ENCODE assay signal across 8 cellular contexts in genomic region chr12:121579190-121579791, GRCh38. TPM values are rescaled to one million over a fixed set of nuclear protein-coding genes. Genes with fewer than 3 reads are reported as not detected.
DNase-seq lines count a peak whose midpoint lies in the region; ATAC-seq and TF ChIP-seq lines count a peak whose summit lies in the region.

No MANE protein-coding gene starts in this region.

- H3K36me3 ChIP-seq in HEK293 (ENCODE audit: control insufficient read depth in 2 of 2, insufficient read depth in 1 of 2, low read length in 2 of 2) (peaks cover 0 to 24% of the 10 kb centered on the region in 2 experiments; a peak in 1 of 3 replicates), ectodermal cell (ENCODE audit: control insufficient read depth, insufficient read depth, low read length) (peaks cover 10% of the 10 kb centered on the region), thyroid gland (no peaks in the 10 kb centered on the region)

- intact Hi-C loops in thyroid gland (cut with DNase I) = no loop called here

- TF ChIP-seq POLR2A in thyroid gland (IDR thresholded peaks at IDR 0.05) = no peak

- peaks cover 41% of the 10 kb centered on the region for H3K4me1 Mint-ChIP-seq in activated CD4-positive, alpha-beta T cell treated with anti-CD3 and anti-CD28 coated beads, Interleukin-2, amount 10 ng/mL, durations not matched to agents 7 days and 5 days

- H3K9me3 ChIP-seq in HEK293 (ENCODE audit: control insufficient read depth, insufficient read depth, low read depth, low read length) = no peaks in the 10 kb centered on the region
- no peaks in the 10 kb centered on the region for H3K9me3 ChIP-seq in ectodermal cell (ENCODE audit: control insufficient read depth, low read length)
- H3K9me3 ChIP-seq in thyroid gland = no peaks in the 10 kb centered on the region

- peak; percentile 36 for DNase-seq in AG20443 (ENCODE audit: low spot score)
- DNase-seq in activated CD4-positive, alpha-beta T cell treated with anti-CD3 and anti-CD28 coated beads, Interleukin-2, amount 10 ng/mL, durations not matched to agents 7 days and 5 days = peak; percentile 38
- DNase-seq in midbrain (lab: John Stamatoyannopoulos, UW) = peak; percentile 37
- peak; percentile 46 to 48 for DNase-seq in thyroid gland
- DNase-seq in GDM1 (lab: John Stamatoyannopoulos, UW) = no peak

- H3K27me3 ChIP-seq in ectodermal cell (ENCODE audit: control insufficient read depth, insufficient read depth, low read length, poor library complexity, severe bottlenecking) (no peaks in the 10 kb centered on the region), thyroid gland (no peaks in the 10 kb centered on the region)

- peaks cover 23% of the 10 kb centered on the region for H3K36me3 Mint-ChIP-seq in activated CD4-positive, alpha-beta T cell treated with anti-CD3 and anti-CD28 coated beads, Interleukin-2, amount 10 ng/mL, durations not matched to agents 7 days and 5 days (ENCODE audit: low read depth)

- peak overlapping the region; percentile 60 for H3K4me3 ChIP-seq in HEK293 (ENCODE audit: low read depth, low read length)
- peak overlapping the region; percentile 93 for H3K4me3 ChIP-seq in ectodermal cell (ENCODE audit: insufficient read depth, low read depth, low read length)
- H3K4me3 ChIP-seq in thyroid gland (replicated peaks in 1 of 3) = peak overlapping the region; percentile 11 to 52 (median 39)

- H3K4me1 ChIP-seq in HEK293 (ENCODE audit: control insufficient read depth, insufficient read depth, low read length) = peaks cover 12% of the 10 kb centered on the region
- peaks cover 31% of the 10 kb centered on the region for H3K4me1 ChIP-seq in ectodermal cell (ENCODE audit: control insufficient read depth, insufficient read depth, low read length)
- H3K4me1 ChIP-seq in thyroid gland = peaks cover 40 to 45% of the 10 kb centered on the region in 2 donors

- no peaks in the 10 kb centered on the region for H3K27me3 Mint-ChIP-seq in activated CD4-positive, alpha-beta T cell treated with anti-CD3 and anti-CD28 coated beads, Interleukin-2, amount 10 ng/mL, durations not matched to agents 7 days and 5 days

- TF ChIP-seq CTCF in HEK293 (tag by site-specific recombination; IDR thresholded peaks at IDR 0.05) (no peak), thyroid gland (IDR thresholded peaks at IDR 0.05) (no peak)

- no peak for ATAC-seq in HG02852 (IDR thresholded peaks at IDR 0.05; ENCODE audit: unreplicated experiment)

- CTCF ChIA-PET in HEK293 (lab: Yijun Ruan, JAX) = no interaction called here
- CTCF ChIA-PET in activated CD4-positive, alpha-beta T cell treated with anti-CD3 and anti-CD28 coated beads, Interleukin-2, amount 10 ng/mL, durations not matched to agents 7 days and 5 days (lab: Charles Lee) = interaction anchor here (0.7 to 1.4 kb wide), 7 partner anchors 8 to 216 kb away, joined by 3 to 5 read pairs (median 3); no protein-coding TSS in a partner anchor

- H3K4me3 Mint-ChIP-seq in activated CD4-positive, alpha-beta T cell treated with anti-CD3 and anti-CD28 coated beads, Interleukin-2, amount 10 ng/mL, durations not matched to agents 7 days and 5 days = peak overlapping the region; percentile 99

- 0% methylated on average over 53 of the region's 53 CpGs for WGBS in ectodermal cell, 2 experiments
- 0 to 1% methylated on average over 30 to 37 of the region's 53 CpGs for WGBS in thyroid gland, 2 donors

- POLR2A ChIA-PET in HEK293 (lab: Yijun Ruan, JAX) = interaction anchor here (0.7 to 2.0 kb wide), 7 partner anchors 11 to 443 kb away, joined by 3 to 9 read pairs (median 4); no protein-coding TSS in a partner anchor
- POLR2A ChIA-PET in activated CD4-positive, alpha-beta T cell treated with anti-CD3 and anti-CD28 coated beads, Interleukin-2, amount 10 ng/mL, durations not matched to agents 7 days and 5 days (lab: Charles Lee) = no interaction called here

- H3K27ac ChIP-seq in HEK293 (ENCODE audit: extremely low read depth, low read depth, low read length) (peak overlapping the region; percentile 69; the same call in 1 of the 2 replicates), ectodermal cell (ENCODE audit: insufficient read depth, low read depth, low read length, poor library complexity, severe bottlenecking) (peak overlapping the region; percentile 92), thyroid gland (peak overlapping the region in 2 of 3 donors; percentile 88 to 90)

- H3K9me3 Mint-ChIP-seq in activated CD4-positive, alpha-beta T cell treated with anti-CD3 and anti-CD28 coated beads, Interleukin-2, amount 10 ng/mL, durations not matched to agents 7 days and 5 days = no peaks in the 10 kb centered on the region

- peak overlapping the region; percentile 100 for H3K27ac Mint-ChIP-seq in activated CD4-positive, alpha-beta T cell treated with anti-CD3 and anti-CD28 coated beads, Interleukin-2, amount 10 ng/mL, durations not matched to agents 7 days and 5 days

TF ChIP-seq in HEK293, 187 proteins besides CTCF, POLR2A, EP300 and RAD21 (continues in another document):
- TF ChIP-seq REST (tag by site-specific recombination; IDR thresholded peaks at IDR 0.05) (no peak), ZFHX2 (tag by site-specific recombination; conservative IDR thresholded peaks at IDR 0.05) (peak; percentile 59; the same call in 1 of the 2 replicates), HOXC10 (CRISPR knock-in tag; IDR thresholded peaks at IDR 0.05) (no peak), ZNF561 (tag by site-specific recombination; IDR thresholded peaks at IDR 0.05; ENCODE audit: borderline replicate concordance) (no peak), ZNF571 (tag by site-specific recombination; IDR thresholded peaks at IDR 0.05) (no peak), OSR2 (tag by site-specific recombination; IDR thresholded peaks at IDR 0.05) (peak; percentile 21; the same call in 1 of the 2 replicates), ZBTB8A (tag by site-specific recombination; IDR thresholded peaks at IDR 0.05) (0 out of 2 replicates have a peak, but pooled peaks have one; percentile 11)
- TF ChIP-seq, protein P1, sequence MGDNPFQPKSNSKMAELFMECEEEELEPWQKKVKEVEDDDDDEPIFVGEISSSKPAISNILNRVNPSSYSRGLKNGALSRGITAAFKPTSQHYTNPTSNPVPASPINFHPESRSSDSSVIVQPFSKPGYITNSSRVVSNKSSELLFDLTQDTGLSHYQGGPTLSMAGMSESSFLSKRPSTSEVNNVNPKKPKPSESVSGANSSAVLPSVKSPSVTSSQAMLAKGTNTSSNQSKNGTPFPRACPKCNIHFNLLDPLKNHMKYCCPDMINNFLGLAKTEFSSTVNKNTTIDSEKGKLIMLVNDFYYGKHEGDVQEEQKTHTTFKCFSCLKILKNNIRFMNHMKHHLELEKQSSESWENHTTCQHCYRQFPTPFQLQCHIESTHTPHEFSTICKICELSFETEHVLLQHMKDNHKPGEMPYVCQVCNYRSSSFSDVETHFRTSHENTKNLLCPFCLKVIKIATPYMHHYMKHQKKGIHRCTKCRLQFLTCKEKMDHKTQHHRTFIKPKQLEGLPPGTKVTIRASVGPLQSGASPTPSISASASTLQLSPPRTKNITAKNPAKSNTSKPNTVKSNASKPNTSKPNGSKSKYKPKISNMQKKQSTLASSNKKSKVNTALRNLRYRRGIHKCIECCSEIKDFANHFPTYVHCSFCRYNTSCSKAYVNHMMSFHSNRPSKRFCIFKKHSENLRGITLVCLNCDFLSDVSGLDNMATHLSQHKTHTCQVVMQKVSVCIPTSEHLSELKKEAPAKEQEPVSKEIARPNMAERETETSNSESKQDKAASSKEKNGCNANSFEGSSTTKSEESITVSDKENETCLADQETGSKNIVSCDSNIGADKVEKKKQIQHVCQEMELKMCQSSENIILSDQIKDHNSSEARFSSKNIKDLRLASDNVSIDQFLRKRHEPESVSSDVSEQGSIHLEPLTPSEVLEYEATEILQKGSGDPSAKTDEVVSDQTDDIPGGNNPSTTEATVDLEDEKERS (tag by site-specific recombination; IDR thresholded peaks at IDR 0.05) = no peak

RNA-seq across cellular contexts. Expression of gene KDM2B, which starts 1.5 kb away (rescaled TPM):
- 10 to 100 TPM; 66.2 to 72.7 TPM for total RNA-seq in activated CD4-positive, alpha-beta T cell treated with anti-CD3 and anti-CD28 coated beads, Interleukin-2, amount 10 ng/mL, durations not matched to agents 7 days and 5 days
- polyA plus RNA-seq in ectodermal cell (2013, experiment 1 of 4) = 105 TPM
- 120 TPM for polyA plus RNA-seq in ectodermal cell (2013, experiment 2 of 4)
- polyA plus RNA-seq in ectodermal cell (2013, experiment 3 of 4) = 93.7 TPM
- 98.5 TPM for polyA plus RNA-seq in ectodermal cell (2013, experiment 4 of 4)
- 10 to 100 TPM; 15.5 to 32.1 (median 21.2) TPM for total RNA-seq in thyroid gland

RNA-seq across cellular contexts. Expression of gene ORAI1, which starts 47.0 kb away (rescaled TPM):
- 10 to 100 TPM; 66.4 to 70.8 TPM for total RNA-seq in activated CD4-positive, alpha-beta T cell treated with anti-CD3 and anti-CD28 coated beads, Interleukin-2, amount 10 ng/mL, durations not matched to agents 7 days and 5 days
- 16.8 TPM for polyA plus RNA-seq in ectodermal cell (2013, experiment 1 of 4)
- polyA plus RNA-seq in ectodermal cell (2013, experiment 2 of 4) = 18.2 TPM
- polyA plus RNA-seq in ectodermal cell (2013, experiment 3 of 4) = 11.1 TPM
- 12.4 TPM for polyA plus RNA-seq in ectodermal cell (2013, experiment 4 of 4)
- 10 to 100 TPM; 12.7 to 27.1 (median 17.0) TPM for total RNA-seq in thyroid gland

Comparison
In these comparisons a context has a peak if more than half of its experiments do, and no peak if none do; other contexts are left out.
1. H3K4me3 ChIP-seq: peak in every context shown above with its lines; median percentile 93 in ectodermal cell; 60 in HEK293; 39 in thyroid gland.